2 cellular contexts compared by ENCODE assay signal in genomic region chr20:32321390-32321789, GRCh38.
TF ChIP-seq lines count a peak whose summit lies in the region.

No MANE protein-coding gene starts in this region.

TF ChIP-seq in GM23338, 12 proteins besides CTCF, POLR2A, EP300 and RAD21:
- TF ChIP-seq EZH2 (IDR thresholded peaks at IDR 0.05; ENCODE audit: low read depth, unreplicated experiment), result no peak
- no peak for TF ChIP-seq ETS1 (IDR thresholded peaks at IDR 0.05)
- no peak for TF ChIP-seq CREB1 (CRISPR knock-in tag; IDR thresholded peaks at IDR 0.05; ENCODE audit: low read depth)
- TF ChIP-seq POLR2AphosphoS5 (IDR thresholded peaks at IDR 0.05; ENCODE audit: low read depth), result no peak
- no peak for TF ChIP-seq EZH2phosphoT487 (IDR thresholded peaks at IDR 0.05; ENCODE audit: unreplicated experiment)
- no peak for TF ChIP-seq JUNB (IDR thresholded peaks at IDR 0.05; ENCODE audit: unreplicated experiment)
- TF ChIP-seq NANOG (IDR thresholded peaks at IDR 0.05; ENCODE audit: borderline replicate concordance), result no peak
- TF ChIP-seq REST (IDR thresholded peaks at IDR 0.05; ENCODE audit: unreplicated experiment), result no peak
- no peak for TF ChIP-seq STAT1 (IDR thresholded peaks at IDR 0.05; ENCODE audit: unreplicated experiment)
- no peak for TF ChIP-seq ZNF462 (CRISPR knock-in tag; IDR thresholded peaks at IDR 0.05)
- TF ChIP-seq ZNF331 (CRISPR knock-in tag; IDR thresholded peaks at IDR 0.05; ENCODE audit: low read depth), result no peak
- no peak for TF ChIP-seq ZNF114 (CRISPR knock-in tag; IDR thresholded peaks at IDR 0.05)

TF ChIP-seq in endothelial cell of umbilical vein, 7 proteins besides CTCF, POLR2A, EP300 and RAD21:
- TF ChIP-seq POLR2AphosphoS5 (IDR thresholded peaks at IDR 0.05; ENCODE audit: insufficient read depth, low read depth, low read length), result no peak
- TF ChIP-seq MYC (IDR thresholded peaks at IDR 0.05; ENCODE audit: low read depth, low read length), result no peak
- no peak for TF ChIP-seq EZH2 (IDR thresholded peaks at IDR 0.05; ENCODE audit: borderline replicate concordance, low read depth, low read length, severe bottlenecking)
- no peak for TF ChIP-seq MAX (IDR thresholded peaks at IDR 0.05; ENCODE audit: insufficient read depth, insufficient read length)
- no peak for TF ChIP-seq GATA2 (IDR thresholded peaks at IDR 0.05; ENCODE audit: insufficient read depth, insufficient read length, low read depth, low read length)
- no peak for TF ChIP-seq FOS (IDR thresholded peaks at IDR 0.05; ENCODE audit: borderline replicate concordance, insufficient read depth, low read length)
- no peak for TF ChIP-seq JUN (IDR thresholded peaks at IDR 0.05; ENCODE audit: borderline replicate concordance, insufficient read depth, insufficient read length, low read depth)
